ENCODE assay signal across 9 cellular contexts in genomic region chr20:49140411-49140810, GRCh38.
"Had no signal": no experiment of that assay in that cellular context is flagged by ENCODE, and none has a peak within 500 bp of the region (broad histone marks: within the 10 kb centered on the region; RNA-seq: fewer than 3 reads in every experiment).

No MANE protein-coding gene starts in this region.

- H3K4me3 Mint-ChIP-seq: neural progenitor cell had no signal

- H3K4me1 ChIP-seq: colonic mucosa, left ventricle myocardium inferior, neural progenitor cell had no signal

- H3K27ac Mint-ChIP-seq: neural progenitor cell had no signal

- DNase-seq: activated naive CD4-positive, alpha-beta T cell; colonic mucosa; gastrocnemius medialis; heart right ventricle; kidney; left ventricle myocardium inferior; mesendoderm; retina had no signal

- H3K9me3 ChIP-seq: colonic mucosa, gastrocnemius medialis, heart right ventricle, left ventricle myocardium inferior had no signal

- H3K36me3 ChIP-seq: colonic mucosa, neural progenitor cell had no signal

- H3K4me2 ChIP-seq: neural progenitor cell had no signal

- H3K9ac ChIP-seq: neural progenitor cell had no signal

- H3K27ac ChIP-seq: colonic mucosa, heart right ventricle, left ventricle myocardium inferior, neural progenitor cell had no signal

- H3K4me1 Mint-ChIP-seq: neural progenitor cell had no signal

- ATAC-seq: heart right ventricle had no signal

- H3K9me3 Mint-ChIP-seq: neural progenitor cell had no signal

- H3K4me3 ChIP-seq: colonic mucosa, gastrocnemius medialis, heart right ventricle, left ventricle myocardium inferior, neural progenitor cell had no signal

- H3K27me3 ChIP-seq: colonic mucosa, gastrocnemius medialis, heart right ventricle, neural progenitor cell had no signal
